ENCODE assay signal across 8 cellular contexts in the genomic region with DNA sequence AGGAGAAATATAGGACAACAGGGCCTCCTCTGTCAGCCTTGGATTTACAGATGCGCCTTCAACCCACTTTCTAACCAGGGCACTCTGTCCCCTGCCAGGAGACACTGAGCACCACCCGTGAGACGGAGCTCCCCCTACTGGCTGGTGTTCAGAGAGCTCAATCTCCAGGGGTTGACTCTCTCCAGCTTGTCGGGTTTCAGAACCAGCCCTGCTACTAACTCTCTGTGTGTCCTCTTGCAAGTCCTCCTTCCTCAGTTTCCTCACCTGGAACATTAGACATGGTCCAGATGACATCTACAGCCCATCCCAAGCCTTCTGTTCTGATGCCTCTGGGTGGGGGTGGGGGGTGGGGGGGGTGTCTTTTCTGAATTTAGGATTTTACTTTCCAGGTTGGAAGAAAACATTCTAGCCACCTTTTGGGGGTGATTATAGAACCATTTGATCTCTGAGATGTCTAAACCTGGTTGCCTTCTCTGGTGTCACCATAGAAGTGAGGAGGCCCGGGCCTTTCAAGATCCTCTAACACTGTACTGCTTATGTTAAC.
DNase-seq lines count a peak whose midpoint lies in the region; ATAC-seq and TF ChIP-seq lines count a peak whose summit lies in the region.

No MANE protein-coding gene starts in this region.

- H3K4me1 ChIP-seq in GM23338 (ENCODE audit: insufficient read depth), result no peaks in the 10 kb centered on the region

- POLR2A ChIA-PET in activated CD4-positive, alpha-beta T cell treated with anti-CD3 and anti-CD28 coated beads for 36 hours (lab: Charles Lee), result no interaction called here

- H3K27me3 Mint-ChIP-seq in CD14-positive monocyte (ENCODE audit: low read depth in 3 of 3) (peaks cover 2 to 6% (median 4%) of the 10 kb centered on the region in 3 donors), GM23338 (ENCODE audit: insufficient read depth, low read depth, poor library complexity) (no peaks in the 10 kb centered on the region), chondrocyte (ENCODE audit: low read depth) (peaks cover 15% of the 10 kb centered on the region)
- H3K27me3 Mint-ChIP-seq in activated CD4-positive, alpha-beta T cell treated with anti-CD3 and anti-CD28 coated beads for 36 hours, result peaks cover 15% of the 10 kb centered on the region

- no peak overlapping the region for H3K4me3 Mint-ChIP-seq in CD14-positive monocyte
- no peak overlapping the region for H3K4me3 Mint-ChIP-seq in GM23338
- no peak overlapping the region for H3K4me3 Mint-ChIP-seq in activated CD4-positive, alpha-beta T cell treated with anti-CD3 and anti-CD28 coated beads for 36 hours
- H3K4me3 Mint-ChIP-seq in chondrocyte (ENCODE audit: unreplicated experiment), result no peak overlapping the region

- peak; percentile 70 for DNase-seq in CD14-positive monocyte (ENCODE audit: low spot score)
- DNase-seq in GM23338 (ENCODE audit: low spot score), result peak; percentile 86
- peak; percentile 60 for DNase-seq in NCI-H2196 (lab: John Stamatoyannopoulos, UW; ENCODE audit: unreplicated experiment)
- peak; percentile 86 for DNase-seq in activated CD4-positive, alpha-beta T cell treated with anti-CD3 and anti-CD28 coated beads for 36 hours
- DNase-seq in chondrocyte (ENCODE audit: low spot score), result no peak
- DNase-seq in left lobe of liver (ENCODE audit: low spot score), result peak; percentile 83
- DNase-seq in stimulated activated CD4-positive, alpha-beta T cell treated with anti-CD3 and anti-CD28 coated beads, Interleukin-4, amount 100 ng/mL, for 48 hours (ENCODE audit: low read depth in 2 of 2), result peak; percentile 63 to 76
- no peak for DNase-seq in NCI-H524 treated with DMSO at 0.1 percent for 48 hours (lab: John Stamatoyannopoulos, UW)

- no peak overlapping the region for H3K27ac ChIP-seq in GM23338 (ENCODE audit: low read depth)

- H3K9me3 Mint-ChIP-seq in CD14-positive monocyte (no peaks in the 10 kb centered on the region), GM23338 (no peaks in the 10 kb centered on the region), chondrocyte (ENCODE audit: low read depth) (no peaks in the 10 kb centered on the region)
- H3K9me3 Mint-ChIP-seq in activated CD4-positive, alpha-beta T cell treated with anti-CD3 and anti-CD28 coated beads for 36 hours (ENCODE audit: low read depth), result no peaks in the 10 kb centered on the region

- no peak overlapping the region for H3K4me2 ChIP-seq in GM23338

- H3K9me2 ChIP-seq in GM23338 (ENCODE audit: insufficient read depth), result no peaks in the 10 kb centered on the region

- H3K79me2 ChIP-seq in GM23338 (replicated peaks; ENCODE audit: insufficient read depth), result no peaks in the 10 kb centered on the region

- intact Hi-C loops in CD14-positive monocyte (cut with micrococcal nuclease), result loop anchor here (5.0 to 10.0 kb wide), 3 partner anchors 127 to 610 kb away; no protein-coding TSS in a partner anchor
- intact Hi-C loops in activated CD4-positive, alpha-beta T cell treated with anti-CD3 and anti-CD28 coated beads for 36 hours (cut with DNase I, micrococcal nuclease), result loop anchor here (1.0 to 5.0 kb wide), 4 partner anchors 537 to 611 kb away; no protein-coding TSS in a partner anchor

- H3K4me3 ChIP-seq in GM23338, result no peak overlapping the region

- TF ChIP-seq CTCF in CD14-positive monocyte (IDR thresholded peaks at IDR 0.05), result peak; percentile 86
- TF ChIP-seq CTCF in GM23338 (conservative IDR thresholded peaks at IDR 0.05; ENCODE audit: low read depth in 2 of 2), result peak; percentile 67 to 89
- peak; percentile 81 for TF ChIP-seq CTCF in chondrocyte (IDR thresholded peaks at IDR 0.05)

- no peaks in the 10 kb centered on the region for H4K20me1 ChIP-seq in GM23338 (replicated peaks; ENCODE audit: insufficient read depth)

- H3K27ac Mint-ChIP-seq in CD14-positive monocyte (no peak overlapping the region), GM23338 (no peak overlapping the region), chondrocyte (ENCODE audit: unreplicated experiment) (no peak overlapping the region)
- no peak overlapping the region for H3K27ac Mint-ChIP-seq in activated CD4-positive, alpha-beta T cell treated with anti-CD3 and anti-CD28 coated beads for 36 hours

- no peaks in the 10 kb centered on the region for H3F3A ChIP-seq in GM23338 (replicated peaks; ENCODE audit: low read depth)

- no peak overlapping the region for H2AFZ ChIP-seq in GM23338

- no peaks in the 10 kb centered on the region for H3K36me3 Mint-ChIP-seq in CD14-positive monocyte
- H3K36me3 Mint-ChIP-seq in GM23338 (ENCODE audit: low read depth), result no peaks in the 10 kb centered on the region
- H3K36me3 Mint-ChIP-seq in activated CD4-positive, alpha-beta T cell treated with anti-CD3 and anti-CD28 coated beads for 36 hours (ENCODE audit: low read depth), result no peaks in the 10 kb centered on the region
- peaks cover 2% of the 10 kb centered on the region for H3K36me3 Mint-ChIP-seq in chondrocyte (ENCODE audit: low read depth)

- ATAC-seq in GM23338 (peak; percentile 99), left lobe of liver (peak; percentile 99)
- ATAC-seq in activated CD4-positive, alpha-beta T cell treated with anti-CD3 and anti-CD28 coated beads for 36 hours, result peak; percentile 86

- peaks cover 1% of the 10 kb centered on the region for H3K4me1 Mint-ChIP-seq in CD14-positive monocyte
- no peaks in the 10 kb centered on the region for H3K4me1 Mint-ChIP-seq in GM23338
- no peaks in the 10 kb centered on the region for H3K4me1 Mint-ChIP-seq in activated CD4-positive, alpha-beta T cell treated with anti-CD3 and anti-CD28 coated beads for 36 hours
- peaks cover 8% of the 10 kb centered on the region for H3K4me1 Mint-ChIP-seq in chondrocyte (ENCODE audit: low read depth)

- H3K27me3 ChIP-seq in GM23338 (ENCODE audit: insufficient read depth), result no peaks in the 10 kb centered on the region

- H3K36me3 ChIP-seq in GM23338 (ENCODE audit: insufficient read depth), result no peaks in the 10 kb centered on the region

- CTCF ChIA-PET in activated CD4-positive, alpha-beta T cell treated with anti-CD3 and anti-CD28 coated beads for 36 hours (lab: Charles Lee), result interaction anchor here (0.6 to 2.7 kb wide), 16 partner anchors 8 to 612 kb away, joined by 3 to 18 read pairs (median 4); no protein-coding TSS in a partner anchor

TF ChIP-seq in GM23338, 12 proteins besides CTCF, POLR2A, EP300 and RAD21 (continues in another document):
- no peak for TF ChIP-seq ZNF114 (CRISPR knock-in tag; IDR thresholded peaks at IDR 0.05)
- no peak for TF ChIP-seq CREB1 (CRISPR knock-in tag; IDR thresholded peaks at IDR 0.05; ENCODE audit: low read depth)
- TF ChIP-seq ZNF331 (CRISPR knock-in tag; IDR thresholded peaks at IDR 0.05; ENCODE audit: low read depth), result no peak
- TF ChIP-seq JUNB (IDR thresholded peaks at IDR 0.05; ENCODE audit: unreplicated experiment), result no peak
- no peak for TF ChIP-seq NANOG (IDR thresholded peaks at IDR 0.05; ENCODE audit: borderline replicate concordance)
- TF ChIP-seq, protein P1, sequence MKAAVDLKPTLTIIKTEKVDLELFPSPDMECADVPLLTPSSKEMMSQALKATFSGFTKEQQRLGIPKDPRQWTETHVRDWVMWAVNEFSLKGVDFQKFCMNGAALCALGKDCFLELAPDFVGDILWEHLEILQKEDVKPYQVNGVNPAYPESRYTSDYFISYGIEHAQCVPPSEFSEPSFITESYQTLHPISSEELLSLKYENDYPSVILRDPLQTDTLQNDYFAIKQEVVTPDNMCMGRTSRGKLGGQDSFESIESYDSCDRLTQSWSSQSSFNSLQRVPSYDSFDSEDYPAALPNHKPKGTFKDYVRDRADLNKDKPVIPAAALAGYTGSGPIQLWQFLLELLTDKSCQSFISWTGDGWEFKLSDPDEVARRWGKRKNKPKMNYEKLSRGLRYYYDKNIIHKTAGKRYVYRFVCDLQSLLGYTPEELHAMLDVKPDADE (IDR thresholded peaks at IDR 0.05), result no peak
- no peak for TF ChIP-seq POLR2AphosphoS5 (IDR thresholded peaks at IDR 0.05; ENCODE audit: low read depth)

Comparison
In these comparisons a context has a peak if more than half of its experiments do, and no peak if none do; other contexts are left out.
1. DNase-seq: peak in CD14-positive monocyte (single experiment), GM23338 (single experiment), NCI-H2196 (single experiment), activated CD4-positive, alpha-beta T cell treated with anti-CD3 and anti-CD28 coated beads for 36 hours (single experiment), left lobe of liver (single experiment) and stimulated activated CD4-positive, alpha-beta T cell treated with anti-CD3 and anti-CD28 coated beads, Interleukin-4, amount 100 ng/mL, for 48 hours (2 of 2); none in chondrocyte (single experiment) and NCI-H524 treated with DMSO at 0.1 percent for 48 hours (single experiment).
2. Peak in every context shown above with its lines, with median percentiles within 50 percentile points of each other: CTCF ChIP-seq and ATAC-seq.